Comparison of ENCODE assay signal across 22 cellular contexts in the genomic region with DNA sequence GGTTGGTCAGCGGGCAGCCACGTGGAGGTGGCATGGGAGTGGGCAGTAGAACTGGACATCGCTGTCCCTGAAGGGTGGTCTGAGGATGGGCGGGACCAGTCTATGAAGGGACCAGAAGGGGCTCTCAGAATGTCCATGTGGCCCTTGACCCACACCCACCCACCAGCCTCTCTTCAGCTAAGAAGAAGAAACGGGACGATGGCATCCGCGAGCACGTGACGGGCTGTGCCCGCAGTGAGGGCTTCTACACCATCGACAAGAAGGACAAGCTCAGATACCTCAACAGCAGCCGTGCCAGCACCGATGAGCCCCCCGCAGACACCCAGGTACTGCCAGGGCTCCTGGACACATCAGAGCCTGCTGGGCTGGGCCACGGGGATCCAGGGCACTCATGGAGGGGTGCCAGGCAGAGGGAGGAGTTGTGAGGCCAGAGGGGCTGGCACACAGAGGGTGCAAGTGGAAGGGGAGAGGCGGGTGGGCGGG. TPM values are rescaled to one million over a fixed set of nuclear protein-coding genes. Genes with fewer than 3 reads are reported as not detected.
"Had no signal": no experiment of that assay in that cellular context is flagged by ENCODE, and none has a peak within 500 bp of the region (broad histone marks: within the 10 kb centered on the region; RNA-seq: fewer than 3 reads in every experiment).

No MANE protein-coding gene starts in this region.

- H3K9me3 ChIP-seq: ascending aorta, left lung, right atrium auricular region, suprapubic skin had no signal

- DNase-seq: activated CD4-positive, alpha-beta T cell treated with anti-CD3 and anti-CD28 coated beads for 48 hours; activated naive CD4-positive, alpha-beta T cell treated with anti-CD3 and anti-CD28 coated beads for 36 hours; activated naive CD8-positive, alpha-beta T cell treated with anti-CD3 and anti-CD28 coated beads, Interleukin-2, amount 50 U/mL, for 24 hours; activated T-cell treated with anti-CD3 and anti-CD28 coated beads for 4 hours; erythroblast; left lung; mesendoderm; nucleus accumbens; stimulated activated CD4-positive, alpha-beta T cell treated with anti-CD3 and anti-CD28 coated beads, Interleukin-4, amount 100 ng/mL, for 4 hours; stimulated activated CD8-positive, alpha-beta memory T cell treated with anti-CD3 and anti-CD28 coated beads, Interleukin-4, amount 100 ng/mL, for 48 hours had no signal

- H3K4me1 ChIP-seq: ascending aorta, left lung, suprapubic skin had no signal

- FAIRE-seq: islet of Langerhans, TTC549 had no signal

- ATAC-seq: activated naive CD8-positive, alpha-beta T cell treated with anti-CD3 and anti-CD28 coated beads, Interleukin-2, amount 50 U/mL, for 24 hours; left lung; natural killer cell treated with Interleukin-12 subunit alpha and Interleukin-12 subunit beta and Interleukin-15 and Interleukin-18, amount 100 ng/mL, for 72 hours; WTC11 had no signal

- H3K4me2 ChIP-seq: smooth muscle cell had no signal

- H3K27me3 ChIP-seq: ascending aorta, left lung, right atrium auricular region, suprapubic skin had no signal

- H3K27ac ChIP-seq: ascending aorta, left lung, right atrium auricular region, suprapubic skin had no signal

- H3K4me3 ChIP-seq: ascending aorta, left lung, right atrium auricular region, smooth muscle cell, suprapubic skin had no signal

RNA-seq across cellular contexts. Expression of gene HPD, which starts 33.6 kb away (rescaled TPM):
- total RNA-seq: activated CD8-positive, alpha-beta memory T cell treated with anti-CD3 and anti-CD28 coated beads for 36 hours; activated naive CD4-positive, alpha-beta T cell treated with anti-CD3 and anti-CD28 coated beads for 36 hours; activated T-helper 2 cell treated with anti-CD3 and anti-CD28 coated beads, Interferon-gamma antibody, Interleukin-2, Interleukin-4, amounts not matched to agents 10 μg/mL and 5 μg/mL and 100 μg/mL, durations not matched to agents 14 hours and 24 hours and 36 hours; dermis microvascular lymphatic vessel endothelial cell; natural killer cell treated with Interleukin-12 subunit alpha and Interleukin-12 subunit beta and Interleukin-15 and Interleukin-18, amount 100 ng/mL, for 72 hours; progenitor cell of endocrine pancreas; smooth muscle cell had no signal
- polyA plus RNA-seq: smooth muscle cell had no signal
